ENCODE assay signal across 8 cellular contexts in the genomic region with DNA sequence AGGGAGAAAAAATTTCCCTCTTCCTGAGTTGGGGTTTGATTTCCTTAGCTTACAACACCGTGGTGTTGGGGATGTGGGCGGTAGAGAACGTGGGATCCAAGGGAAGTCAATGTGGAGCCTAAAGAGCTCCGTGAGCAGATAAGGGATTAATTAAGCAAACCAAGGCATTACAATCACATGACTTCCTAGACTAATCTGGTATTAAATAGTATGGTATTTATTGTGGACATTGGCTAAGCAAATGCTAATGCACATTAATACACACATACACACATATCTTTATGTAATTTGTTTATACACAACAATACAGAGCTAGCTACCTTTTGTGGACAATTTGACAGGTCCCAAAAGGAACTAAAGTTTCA. TPM values are rescaled to one million over a fixed set of nuclear protein-coding genes. Genes with fewer than 3 reads are reported as not detected.
DNase-seq lines count a peak whose midpoint lies in the region; ATAC-seq and TF ChIP-seq lines count a peak whose summit lies in the region.

No MANE protein-coding gene starts in this region.

- no peak for DNase-seq in activated T-cell treated with anti-CD3 and anti-CD28 coated beads, Interleukin-2, amount 50 U/mL, for 24 hours
- no peak for DNase-seq in activated T-cell treated with anti-CD3 and anti-CD28 coated beads, Interleukin-2, amount 50 U/mL, for 48 hours
- DNase-seq in activated naive CD8-positive, alpha-beta T cell treated with anti-CD3 and anti-CD28 coated beads, Interleukin-2, amount 50 U/mL, for 24 hours = no peak
- DNase-seq in thyroid gland (no peak), head of caudate nucleus (no peak)
- no peak for DNase-seq in stimulated activated CD4-positive, alpha-beta T cell treated with anti-CD3 and anti-CD28 coated beads, Interleukin-2, amount 100 ng/mL, for 24 hours

- H3K4me3 ChIP-seq in thyroid gland (replicated peaks in 1 of 3) = peak overlapping the region in 2 of 3 donors; percentile 3 to 65

- H3K27me3 ChIP-seq in layer of hippocampus (ENCODE audit: control insufficient read depth, insufficient read depth, low read length) = no peaks in the 10 kb centered on the region
- H3K27me3 ChIP-seq in thyroid gland = no peaks in the 10 kb centered on the region

- no peaks in the 10 kb centered on the region for H3K27me3 Mint-ChIP-seq in activated T-cell treated with anti-CD3 and anti-CD28 coated beads, Interleukin-2, amount 50 U/mL, for 24 hours
- no peaks in the 10 kb centered on the region for H3K27me3 Mint-ChIP-seq in activated naive CD8-positive, alpha-beta T cell treated with anti-CD3 and anti-CD28 coated beads, Interleukin-2, amount 50 U/mL, for 24 hours

- no peak for TF ChIP-seq CTCF in thyroid gland (IDR thresholded peaks at IDR 0.05)

- H3K4me1 Mint-ChIP-seq in activated T-cell treated with anti-CD3 and anti-CD28 coated beads, Interleukin-2, amount 50 U/mL, for 24 hours (ENCODE audit: low read depth) = peaks cover 46% of the 10 kb centered on the region
- H3K4me1 Mint-ChIP-seq in activated naive CD8-positive, alpha-beta T cell treated with anti-CD3 and anti-CD28 coated beads, Interleukin-2, amount 50 U/mL, for 24 hours = peaks cover 47% of the 10 kb centered on the region

- peak overlapping the region; percentile 95 for H3K27ac Mint-ChIP-seq in activated T-cell treated with anti-CD3 and anti-CD28 coated beads, Interleukin-2, amount 50 U/mL, for 24 hours
- H3K27ac Mint-ChIP-seq in activated naive CD8-positive, alpha-beta T cell treated with anti-CD3 and anti-CD28 coated beads, Interleukin-2, amount 50 U/mL, for 24 hours = peak overlapping the region; percentile 97

- 26 to 37% methylated on average over 4 of the region's 4 CpGs for WGBS in thyroid gland, 2 donors

- no peak for TF ChIP-seq POLR2A in thyroid gland (IDR thresholded peaks at IDR 0.05)

- no peak for ATAC-seq in activated naive CD8-positive, alpha-beta T cell treated with anti-CD3 and anti-CD28 coated beads, Interleukin-2, amount 50 U/mL, for 24 hours
- no peak for ATAC-seq in HG03378 (IDR thresholded peaks at IDR 0.05; ENCODE audit: unreplicated experiment)

- H3K4me3 Mint-ChIP-seq in activated T-cell treated with anti-CD3 and anti-CD28 coated beads, Interleukin-2, amount 50 U/mL, for 24 hours = peak overlapping the region; percentile 93
- peak overlapping the region; percentile 95 for H3K4me3 Mint-ChIP-seq in activated naive CD8-positive, alpha-beta T cell treated with anti-CD3 and anti-CD28 coated beads, Interleukin-2, amount 50 U/mL, for 24 hours

- H3K27ac ChIP-seq in layer of hippocampus (ENCODE audit: low read depth, low read length) = peak overlapping the region; percentile 99
- peak overlapping the region; percentile 82 to 99 (median 92) for H3K27ac ChIP-seq in thyroid gland

- H3K9me3 Mint-ChIP-seq in activated T-cell treated with anti-CD3 and anti-CD28 coated beads, Interleukin-2, amount 50 U/mL, for 24 hours = no peaks in the 10 kb centered on the region
- H3K9me3 Mint-ChIP-seq in activated naive CD8-positive, alpha-beta T cell treated with anti-CD3 and anti-CD28 coated beads, Interleukin-2, amount 50 U/mL, for 24 hours = no peaks in the 10 kb centered on the region

- peaks cover 47% of the 10 kb centered on the region for H3K36me3 Mint-ChIP-seq in activated T-cell treated with anti-CD3 and anti-CD28 coated beads, Interleukin-2, amount 50 U/mL, for 24 hours (ENCODE audit: low read depth)
- peaks cover 8% of the 10 kb centered on the region for H3K36me3 Mint-ChIP-seq in activated naive CD8-positive, alpha-beta T cell treated with anti-CD3 and anti-CD28 coated beads, Interleukin-2, amount 50 U/mL, for 24 hours (ENCODE audit: low read depth)

- intact Hi-C loops in thyroid gland (cut with DNase I) = loop anchor here (10.0 kb wide), 1 partner anchor 98 kb away; the partner anchor contains the start of gene ESYT1
- intact Hi-C loops in head of caudate nucleus (cut with DNase I) = loop anchor here (5.0 kb wide), 2 partner anchors 35 to 95 kb away; partner anchors contain the start of genes ANKRD52 and ESYT1

- H3K36me3 ChIP-seq in thyroid gland = no peaks in the 10 kb centered on the region

- peaks cover 27 to 36% of the 10 kb centered on the region in 2 donors for H3K4me1 ChIP-seq in thyroid gland

- H3K9me3 ChIP-seq in thyroid gland = no peaks in the 10 kb centered on the region

RNA-seq across cellular contexts. Expression of gene RNF41, which starts 0.8 kb away (rescaled TPM):
- 10 to 100 TPM; 63.4 to 89.7 (median 73.4) TPM for total RNA-seq in thyroid gland

RNA-seq across cellular contexts. Expression of gene NABP2, which starts 1.6 kb away (rescaled TPM):
- total RNA-seq in thyroid gland = 10 to 100 TPM; 19.4 to 35.7 (median 31.4) TPM

RNA-seq across cellular contexts. Expression of gene SLC39A5, which starts 7.3 kb away (rescaled TPM):
- not detected for total RNA-seq in thyroid gland

RNA-seq across cellular contexts. Expression of gene SMARCC2, which starts 33.2 kb away (rescaled TPM):
- total RNA-seq in thyroid gland = 100 to 1,000 TPM in 1 of 4 donors, 10 to 100 TPM in 3; 76.5 to 101 (median 83.0) TPM

RNA-seq across cellular contexts. Expression of gene ANKRD52, which starts 35.7 kb away (rescaled TPM):
- 10 to 100 TPM; 15.9 to 22.3 (median 18.3) TPM for total RNA-seq in thyroid gland
